In the genomic region with DNA sequence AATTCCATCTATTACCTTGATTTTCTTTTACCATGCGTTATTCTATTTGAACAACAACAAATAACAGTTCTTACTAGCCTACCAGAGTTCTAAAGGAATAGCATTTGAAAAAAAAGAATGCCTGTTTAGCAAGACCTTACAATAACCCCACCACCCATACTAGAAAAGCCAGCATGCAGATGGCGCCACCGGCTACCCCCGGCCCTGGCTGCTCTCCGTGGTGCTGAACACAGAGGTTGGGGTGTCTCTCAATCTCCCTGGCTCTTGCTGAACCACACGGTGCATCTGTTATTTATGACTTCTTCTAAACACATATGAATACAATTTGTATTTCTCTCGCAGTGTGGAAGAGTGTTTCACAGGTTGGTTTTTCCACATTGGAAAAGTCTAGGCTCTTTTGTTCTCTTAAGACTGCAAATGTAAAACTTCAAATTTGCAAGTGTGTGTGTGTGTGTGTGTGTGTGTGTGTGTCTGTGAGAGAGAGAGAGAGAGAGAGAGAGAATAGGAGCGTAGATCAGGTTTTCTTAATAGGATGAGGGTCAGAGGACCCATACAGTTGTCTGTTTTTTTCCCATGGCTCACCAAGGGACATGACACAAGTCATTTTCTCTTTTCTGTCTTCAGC, we compare ENCODE assay signal across 1 cellular context.
TF ChIP-seq lines count a peak whose summit lies in the region.

No MANE protein-coding gene starts in this region.

TF ChIP-seq in GM12878, 131 proteins besides CTCF, POLR2A, EP300 and RAD21:
- TF ChIP-seq EZH2 (IDR thresholded peaks at IDR 0.05; ENCODE audit: borderline replicate concordance, control insufficient read depth, low read depth, low read length) = no peak
- TF ChIP-seq SIX5 (IDR thresholded peaks at IDR 0.05; ENCODE audit: low read depth, low read length, severe bottlenecking) = no peak
- no peak for TF ChIP-seq MXI1 (IDR thresholded peaks at IDR 0.05; ENCODE audit: low read depth, low read length)
- TF ChIP-seq ZNF24 (IDR thresholded peaks at IDR 0.05) = no peak
- TF ChIP-seq POU2F2 (IDR thresholded peaks at IDR 0.05; ENCODE audit: borderline replicate concordance, low read depth, low read length) = no peak
- no peak for TF ChIP-seq MLLT1 (IDR thresholded peaks at IDR 0.05)
- TF ChIP-seq RBBP5 (conservative IDR thresholded peaks at IDR 0.05) = no peak
- TF ChIP-seq, protein P1, sequence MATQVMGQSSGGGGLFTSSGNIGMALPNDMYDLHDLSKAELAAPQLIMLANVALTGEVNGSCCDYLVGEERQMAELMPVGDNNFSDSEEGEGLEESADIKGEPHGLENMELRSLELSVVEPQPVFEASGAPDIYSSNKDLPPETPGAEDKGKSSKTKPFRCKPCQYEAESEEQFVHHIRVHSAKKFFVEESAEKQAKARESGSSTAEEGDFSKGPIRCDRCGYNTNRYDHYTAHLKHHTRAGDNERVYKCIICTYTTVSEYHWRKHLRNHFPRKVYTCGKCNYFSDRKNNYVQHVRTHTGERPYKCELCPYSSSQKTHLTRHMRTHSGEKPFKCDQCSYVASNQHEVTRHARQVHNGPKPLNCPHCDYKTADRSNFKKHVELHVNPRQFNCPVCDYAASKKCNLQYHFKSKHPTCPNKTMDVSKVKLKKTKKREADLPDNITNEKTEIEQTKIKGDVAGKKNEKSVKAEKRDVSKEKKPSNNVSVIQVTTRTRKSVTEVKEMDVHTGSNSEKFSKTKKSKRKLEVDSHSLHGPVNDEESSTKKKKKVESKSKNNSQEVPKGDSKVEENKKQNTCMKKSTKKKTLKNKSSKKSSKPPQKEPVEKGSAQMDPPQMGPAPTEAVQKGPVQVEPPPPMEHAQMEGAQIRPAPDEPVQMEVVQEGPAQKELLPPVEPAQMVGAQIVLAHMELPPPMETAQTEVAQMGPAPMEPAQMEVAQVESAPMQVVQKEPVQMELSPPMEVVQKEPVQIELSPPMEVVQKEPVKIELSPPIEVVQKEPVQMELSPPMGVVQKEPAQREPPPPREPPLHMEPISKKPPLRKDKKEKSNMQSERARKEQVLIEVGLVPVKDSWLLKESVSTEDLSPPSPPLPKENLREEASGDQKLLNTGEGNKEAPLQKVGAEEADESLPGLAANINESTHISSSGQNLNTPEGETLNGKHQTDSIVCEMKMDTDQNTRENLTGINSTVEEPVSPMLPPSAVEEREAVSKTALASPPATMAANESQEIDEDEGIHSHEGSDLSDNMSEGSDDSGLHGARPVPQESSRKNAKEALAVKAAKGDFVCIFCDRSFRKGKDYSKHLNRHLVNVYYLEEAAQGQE (IDR thresholded peaks at IDR 0.05; ENCODE audit: low read depth, low read length) = peak; percentile 95
